ENCODE assay signal across 20 cellular contexts in genomic region chr1:156172696-156173470, GRCh38. TPM values are rescaled to one million over a fixed set of nuclear protein-coding genes. Genes with fewer than 3 reads are reported as not detected.
DNase-seq lines count a peak whose midpoint lies in the region; ATAC-seq and TF ChIP-seq lines count a peak whose summit lies in the region.
"Had no signal": no experiment of that assay in that cellular context is flagged by ENCODE, and none has a peak within 500 bp of the region (broad histone marks: within the 10 kb centered on the region; RNA-seq: fewer than 3 reads in every experiment).

No MANE protein-coding gene starts in this region.

- H3K9ac ChIP-seq in HCT116 (ENCODE audit: low read length) (no peak overlapping the region), smooth muscle cell (ENCODE audit: low read depth) (no peak overlapping the region)

- H4K20me1 ChIP-seq in HCT116 (ENCODE audit: insufficient read depth) (no peaks in the 10 kb centered on the region), smooth muscle cell (ENCODE audit: low read depth) (no peaks in the 10 kb centered on the region)

- 79% methylated on average over 9 of the region's 9 CpGs for WGBS in smooth muscle cell (ENCODE audit: low lambda C conversion rate)

- BruUV-seq in HCT116 (replicated peaks; lab: Mats Ljungman, UMichigan) = no TSS peak

- no peak overlapping the region for H3K4me3 ChIP-seq in HCT116 (replicated peaks in 1 of 2; ENCODE audit: low read depth in 1 of 2, low read length in 2 of 2)
- no peak overlapping the region for H3K4me3 ChIP-seq in smooth muscle cell
- H3K4me3 ChIP-seq: GM12878, HAP-1, vagina had no signal

- H3K4me1 Mint-ChIP-seq in activated CD4-positive, alpha-beta T cell treated with anti-CD3 and anti-CD28 coated beads for 36 hours = peaks cover 28% of the 10 kb centered on the region
- H3K4me1 Mint-ChIP-seq in activated CD8-positive, alpha-beta T cell treated with anti-CD3 and anti-CD28 coated beads, Interleukin-2, amount 10 ng/mL, durations not matched to agents 7 days and 5 days (ENCODE audit: low read depth) = peaks cover 21% of the 10 kb centered on the region
- peaks cover 31% of the 10 kb centered on the region for H3K4me1 Mint-ChIP-seq in nephron progenitor cell

- H3K27me3 ChIP-seq in HCT116 (ENCODE audit: insufficient read depth, low read length) = no peaks in the 10 kb centered on the region
- H3K27me3 ChIP-seq in smooth muscle cell (ENCODE audit: low read depth) = no peaks in the 10 kb centered on the region
- H3K27me3 ChIP-seq: vagina had no signal

- no peak overlapping the region for H3K4me2 ChIP-seq in HCT116 (ENCODE audit: low read length)
- no peak overlapping the region for H3K4me2 ChIP-seq in smooth muscle cell

- RAD21 ChIA-PET in HCT116 (lab: Charles Lee; ENCODE audit: low non-redundant PET in 1 of 2, low total read pairs in 2 of 2, uncharacterized antibody in 2 of 2, unreplicated experiment in 2 of 2) = no interaction called here

- H3K9me2 ChIP-seq in HCT116 (ENCODE audit: insufficient read depth) = no peaks in the 10 kb centered on the region

- H2AFZ ChIP-seq in HCT116 (ENCODE audit: low read depth, low read length, poor library complexity, severe bottlenecking) (no peak overlapping the region), smooth muscle cell (ENCODE audit: low read depth) (no peak overlapping the region)

- TF ChIP-seq POLR2A in HCT116 (IDR thresholded peaks at IDR 0.05; ENCODE audit: borderline replicate concordance, extremely low read depth, insufficient read depth, insufficient read length) = no peak

- peaks cover 34% of the 10 kb centered on the region for H3K36me3 Mint-ChIP-seq in activated CD4-positive, alpha-beta T cell treated with anti-CD3 and anti-CD28 coated beads for 36 hours (ENCODE audit: low read depth)
- peaks cover 18% of the 10 kb centered on the region for H3K36me3 Mint-ChIP-seq in activated CD8-positive, alpha-beta T cell treated with anti-CD3 and anti-CD28 coated beads, Interleukin-2, amount 10 ng/mL, durations not matched to agents 7 days and 5 days (ENCODE audit: low read depth)
- peaks cover 4% of the 10 kb centered on the region for H3K36me3 Mint-ChIP-seq in nephron progenitor cell (ENCODE audit: low read depth)

- TF ChIP-seq CTCF in HCT116 (IDR thresholded peaks at IDR 0.05 in 2 of 3, conservative IDR thresholded peaks at IDR 0.05 in 1 of 3; ENCODE audit: borderline replicate concordance in 1 of 3, insufficient read depth in 1 of 3, low read depth in 2 of 3, low read length in 2 of 3) = peak in 2 of 3 experiments; percentile 26 to 32; a peak in 3 of 6 replicates
- TF ChIP-seq CTCF in nephron progenitor cell (IDR thresholded peaks at IDR 0.05) = no peak
- no peak for TF ChIP-seq CTCF in smooth muscle cell (IDR thresholded peaks at IDR 0.05; ENCODE audit: borderline replicate concordance, insufficient read depth, poor library complexity, severe bottlenecking)

- peak; percentile 54 for ATAC-seq in activated CD4-positive, alpha-beta T cell treated with anti-CD3 and anti-CD28 coated beads for 36 hours
- ATAC-seq in HCT116 (peak; percentile 82), GM21528 (IDR thresholded peaks at IDR 0.05; ENCODE audit: low FRiP score, unreplicated experiment) (no peak)
- ATAC-seq in activated CD8-positive, alpha-beta T cell treated with anti-CD3 and anti-CD28 coated beads, Interleukin-2, amount 10 ng/mL, durations not matched to agents 7 days and 5 days = no peak
- ATAC-seq: GM12878 had no signal

- no peaks in the 10 kb centered on the region for H3F3A ChIP-seq in smooth muscle cell (ENCODE audit: low read depth)

- POLR2A ChIA-PET in activated CD4-positive, alpha-beta T cell treated with anti-CD3 and anti-CD28 coated beads for 36 hours (lab: Charles Lee) = interaction anchor here (0.5 to 1.0 kb wide), 2 partner anchors 9 kb away, joined by 4 to 6 read pairs; no protein-coding TSS in a partner anchor
- POLR2A ChIA-PET in HCT116 (lab: Charles Lee) = no interaction called here
- POLR2A ChIA-PET in activated CD8-positive, alpha-beta T cell treated with anti-CD3 and anti-CD28 coated beads, Interleukin-2, amount 10 ng/mL, durations not matched to agents 7 days and 5 days (lab: Charles Lee) = interaction anchor here (1.1 kb wide), 1 partner anchor 21 kb away, joined by 3 read pairs; the partner anchor contains the start of gene SLC25A44

- no peak overlapping the region for H3K4me3 Mint-ChIP-seq in activated CD4-positive, alpha-beta T cell treated with anti-CD3 and anti-CD28 coated beads for 36 hours
- no peak overlapping the region for H3K4me3 Mint-ChIP-seq in activated CD8-positive, alpha-beta T cell treated with anti-CD3 and anti-CD28 coated beads, Interleukin-2, amount 10 ng/mL, durations not matched to agents 7 days and 5 days
- H3K4me3 Mint-ChIP-seq in nephron progenitor cell = no peak overlapping the region
- H3K4me3 Mint-ChIP-seq: activated naive CD8-positive, alpha-beta T cell; CD8-positive, alpha-beta memory T cell had no signal

- CTCF ChIA-PET in activated CD4-positive, alpha-beta T cell treated with anti-CD3 and anti-CD28 coated beads for 36 hours (lab: Charles Lee) = interaction anchor here (0.7 to 1.6 kb wide), 8 partner anchors 9 to 61 kb away, joined by 3 to 13 read pairs (median 4); partner anchors contain the start of gene SLC25A44
- CTCF ChIA-PET in HCT116 (lab: Charles Lee) = no interaction called here
- CTCF ChIA-PET in activated CD8-positive, alpha-beta T cell treated with anti-CD3 and anti-CD28 coated beads, Interleukin-2, amount 10 ng/mL, durations not matched to agents 7 days and 5 days (lab: Charles Lee) = interaction anchor here (0.9 to 1.8 kb wide), 5 partner anchors 14 to 53 kb away, joined by 3 to 8 read pairs (median 4); partner anchors contain the start of gene SEMA4A

- H3K9me3 Mint-ChIP-seq in activated CD4-positive, alpha-beta T cell treated with anti-CD3 and anti-CD28 coated beads for 36 hours (ENCODE audit: low read depth) = no peaks in the 10 kb centered on the region
- H3K9me3 Mint-ChIP-seq in activated CD8-positive, alpha-beta T cell treated with anti-CD3 and anti-CD28 coated beads, Interleukin-2, amount 10 ng/mL, durations not matched to agents 7 days and 5 days (ENCODE audit: insufficient read depth) = no peaks in the 10 kb centered on the region
- peaks cover 4% of the 10 kb centered on the region for H3K9me3 Mint-ChIP-seq in nephron progenitor cell
- H3K9me3 Mint-ChIP-seq: CD8-positive, alpha-beta memory T cell had no signal

- DNase-seq in activated CD4-positive, alpha-beta T cell treated with anti-CD3 and anti-CD28 coated beads for 36 hours = peak; percentile 35
- DNase-seq in activated CD4-positive, alpha-beta T cell treated with anti-CD3 and anti-CD28 coated beads for 48 hours = no peak
- DNase-seq in HCT116 (ENCODE audit: low read depth, low spot score) (no peak), nephron progenitor cell (no peak), smooth muscle cell (lab: John Stamatoyannopoulos, UW; ENCODE audit: unreplicated experiment) (no peak), SIG-M5 treated with dmso at 0.1 percent for 504 hours (lab: John Stamatoyannopoulos, UW; ENCODE audit: unreplicated experiment) (no peak)
- no peak for DNase-seq in activated CD8-positive, alpha-beta T cell treated with anti-CD3 and anti-CD28 coated beads, Interleukin-2, amount 10 ng/mL, durations not matched to agents 7 days and 5 days
- DNase-seq: activated CD4-positive, CD25-positive, alpha-beta regulatory T cell treated with anti-CD3 and anti-CD28 coated beads, Interleukin-2, amount 50 U/mL, for 72 hours; CD8-positive, alpha-beta memory T cell; EL; kidney glomerular epithelial cell; NCI-H1105; NCI-H2171; stimulated activated CD4-positive, alpha-beta T cell treated with anti-CD3 and anti-CD28 coated beads, Interleukin-15, amount 100 ng/mL, for 24 hours; T-helper 2 cell had no signal

- peak overlapping the region; percentile 76 for H3K27ac Mint-ChIP-seq in activated CD4-positive, alpha-beta T cell treated with anti-CD3 and anti-CD28 coated beads for 36 hours
- H3K27ac Mint-ChIP-seq in activated CD8-positive, alpha-beta T cell treated with anti-CD3 and anti-CD28 coated beads, Interleukin-2, amount 10 ng/mL, durations not matched to agents 7 days and 5 days = peak overlapping the region; percentile 20
- H3K27ac Mint-ChIP-seq in nephron progenitor cell = peak overlapping the region; percentile 83
- H3K27ac Mint-ChIP-seq: activated naive CD8-positive, alpha-beta T cell had no signal

- no peaks in the 10 kb centered on the region for H3K79me2 ChIP-seq in HCT116 (ENCODE audit: insufficient read depth, low read length)
- H3K79me2 ChIP-seq in smooth muscle cell (ENCODE audit: low read depth) = no peaks in the 10 kb centered on the region

- no peaks in the 10 kb centered on the region for H3K27me3 Mint-ChIP-seq in activated CD4-positive, alpha-beta T cell treated with anti-CD3 and anti-CD28 coated beads for 36 hours
- no peaks in the 10 kb centered on the region for H3K27me3 Mint-ChIP-seq in activated CD8-positive, alpha-beta T cell treated with anti-CD3 and anti-CD28 coated beads, Interleukin-2, amount 10 ng/mL, durations not matched to agents 7 days and 5 days (ENCODE audit: low read depth)
- H3K27me3 Mint-ChIP-seq in nephron progenitor cell (ENCODE audit: low read depth, poor library complexity) = peaks cover 22% of the 10 kb centered on the region
- H3K27me3 Mint-ChIP-seq: activated naive CD8-positive, alpha-beta T cell had no signal

- intact Hi-C loops in activated CD4-positive, alpha-beta T cell treated with anti-CD3 and anti-CD28 coated beads for 36 hours (cut with DNase I, micrococcal nuclease) = no loop called here
- intact Hi-C loops in HCT116 (cut with micrococcal nuclease) = no loop called here

- H3K9me3 ChIP-seq in HCT116 (ENCODE audit: control insufficient read depth in 1 of 2, insufficient read depth in 1 of 2, low read depth in 1 of 2, low read length in 2 of 2) (no peaks in the 10 kb centered on the region), smooth muscle cell (replicated peaks; ENCODE audit: low read depth) (no peaks in the 10 kb centered on the region)
- H3K9me3 ChIP-seq: HAP-1, vagina had no signal

- TF ChIP-seq RAD21 in HCT116 (IDR thresholded peaks at IDR 0.05; ENCODE audit: low read depth) = no peak

- H3K36me3 ChIP-seq in HCT116 (ENCODE audit: control insufficient read depth in 1 of 2, insufficient read depth in 2 of 2, low read length in 2 of 2) (no peaks in the 10 kb centered on the region), smooth muscle cell (ENCODE audit: low read depth) (no peaks in the 10 kb centered on the region)
- H3K36me3 ChIP-seq: HAP-1 had no signal

- H3K4me1 ChIP-seq in HCT116 (ENCODE audit: control insufficient read depth in 1 of 2, insufficient read depth in 2 of 2, low read length in 2 of 2) (no peaks in the 10 kb centered on the region), smooth muscle cell (ENCODE audit: low read depth) (no peaks in the 10 kb centered on the region)
- H3K4me1 ChIP-seq: vagina had no signal

- no peak overlapping the region for H3K27ac ChIP-seq in HCT116 (ENCODE audit: low read depth, low read length)
- H3K27ac ChIP-seq in smooth muscle cell (ENCODE audit: low read depth) = no peak overlapping the region
- H3K27ac ChIP-seq: vagina had no signal

RNA-seq across cellular contexts. Expression of gene SEMA4A, which starts 19.5 kb away (rescaled TPM):
- 10 to 100 TPM; 53.3 to 64.5 TPM for total RNA-seq in activated CD4-positive, alpha-beta T cell treated with anti-CD3 and anti-CD28 coated beads for 36 hours
- 0.39 TPM for total RNA-seq in HCT116 (2021; ENCODE audit: unreplicated experiment)
- 0.30 and 0.37 TPM in 2 replicates for polyA plus RNA-seq in HCT116 (2012)
- total RNA-seq in activated CD8-positive, alpha-beta T cell treated with anti-CD3 and anti-CD28 coated beads, Interleukin-2, amount 10 ng/mL, durations not matched to agents 7 days and 5 days = 10 to 100 TPM; 16.8 to 17.8 TPM
- total RNA-seq in smooth muscle cell = 2.1 and 5.0 TPM in 2 replicates
- polyA plus RNA-seq in smooth muscle cell = 2.2 and 4.2 TPM in 2 replicates

RNA-seq across cellular contexts. Expression of gene SLC25A44, which starts 21.0 kb away (rescaled TPM):
- total RNA-seq in activated CD4-positive, alpha-beta T cell treated with anti-CD3 and anti-CD28 coated beads for 36 hours = 10 to 100 TPM; 42.4 to 51.9 TPM
- 17.5 TPM for total RNA-seq in HCT116 (2021; ENCODE audit: unreplicated experiment)
- 10.3 and 10.4 TPM in 2 replicates for polyA plus RNA-seq in HCT116 (2012)
- total RNA-seq in activated CD8-positive, alpha-beta T cell treated with anti-CD3 and anti-CD28 coated beads, Interleukin-2, amount 10 ng/mL, durations not matched to agents 7 days and 5 days = 10 to 100 TPM; 31.8 to 33.8 TPM
- total RNA-seq in smooth muscle cell = 11.6 and 13.9 TPM in 2 replicates
- 11.4 and 17.7 TPM in 2 replicates for polyA plus RNA-seq in smooth muscle cell

RNA-seq across cellular contexts. Expression of gene PMF1, which starts 39.9 kb away (rescaled TPM):
- total RNA-seq in activated CD4-positive, alpha-beta T cell treated with anti-CD3 and anti-CD28 coated beads for 36 hours = 100 to 1,000 TPM; 108 to 117 TPM
- 52.6 TPM for total RNA-seq in HCT116 (2021; ENCODE audit: unreplicated experiment)
- 47.2 and 55.5 TPM in 2 replicates for polyA plus RNA-seq in HCT116 (2012)
- total RNA-seq in activated CD8-positive, alpha-beta T cell treated with anti-CD3 and anti-CD28 coated beads, Interleukin-2, amount 10 ng/mL, durations not matched to agents 7 days and 5 days = 10 to 100 TPM; 72.3 to 77.3 TPM
- total RNA-seq in smooth muscle cell = 51.4 and 59.2 TPM in 2 replicates
- polyA plus RNA-seq in smooth muscle cell = 82.5 and 87.4 TPM in 2 replicates

RNA-seq across cellular contexts. Expression of gene LMNA, which starts 58.4 kb away (rescaled TPM):
- total RNA-seq in activated CD4-positive, alpha-beta T cell treated with anti-CD3 and anti-CD28 coated beads for 36 hours = 100 to 1,000 TPM; 184 to 218 TPM
- 528 TPM for total RNA-seq in HCT116 (2021; ENCODE audit: unreplicated experiment)
- polyA plus RNA-seq in HCT116 (2012) = 440 and 523 TPM in 2 replicates
- 10 to 100 TPM in 1 of 2 experiments, 1 to 10 TPM in 1; 8.5 to 10.3 TPM for total RNA-seq in activated CD8-positive, alpha-beta T cell treated with anti-CD3 and anti-CD28 coated beads, Interleukin-2, amount 10 ng/mL, durations not matched to agents 7 days and 5 days
- total RNA-seq in smooth muscle cell = 237 and 256 TPM in 2 replicates
- 626 and 674 TPM in 2 replicates for polyA plus RNA-seq in smooth muscle cell

Comparison
In these comparisons a context has a peak if more than half of its experiments do, and no peak if none do; other contexts are left out.
1. ATAC-seq: peak in activated CD4-positive, alpha-beta T cell treated with anti-CD3 and anti-CD28 coated beads for 36 hours (single experiment) and HCT116 (single experiment); none in activated CD8-positive, alpha-beta T cell treated with anti-CD3 and anti-CD28 coated beads, Interleukin-2, amount 10 ng/mL, durations not matched to agents 7 days and 5 days (single experiment) and GM21528 (single experiment).
2. H3K27ac Mint-ChIP-seq: peak in every context shown above with its lines; median percentile 83 in nephron progenitor cell; 76 in activated CD4-positive, alpha-beta T cell treated with anti-CD3 and anti-CD28 coated beads for 36 hours; 20 in activated CD8-positive, alpha-beta T cell treated with anti-CD3 and anti-CD28 coated beads, Interleukin-2, amount 10 ng/mL, durations not matched to agents 7 days and 5 days.
3. CTCF ChIP-seq: peak in HCT116 (2 of 3); none in nephron progenitor cell (single experiment) and smooth muscle cell (single experiment).